10 cellular contexts compared by ENCODE assay signal in the genomic region with DNA sequence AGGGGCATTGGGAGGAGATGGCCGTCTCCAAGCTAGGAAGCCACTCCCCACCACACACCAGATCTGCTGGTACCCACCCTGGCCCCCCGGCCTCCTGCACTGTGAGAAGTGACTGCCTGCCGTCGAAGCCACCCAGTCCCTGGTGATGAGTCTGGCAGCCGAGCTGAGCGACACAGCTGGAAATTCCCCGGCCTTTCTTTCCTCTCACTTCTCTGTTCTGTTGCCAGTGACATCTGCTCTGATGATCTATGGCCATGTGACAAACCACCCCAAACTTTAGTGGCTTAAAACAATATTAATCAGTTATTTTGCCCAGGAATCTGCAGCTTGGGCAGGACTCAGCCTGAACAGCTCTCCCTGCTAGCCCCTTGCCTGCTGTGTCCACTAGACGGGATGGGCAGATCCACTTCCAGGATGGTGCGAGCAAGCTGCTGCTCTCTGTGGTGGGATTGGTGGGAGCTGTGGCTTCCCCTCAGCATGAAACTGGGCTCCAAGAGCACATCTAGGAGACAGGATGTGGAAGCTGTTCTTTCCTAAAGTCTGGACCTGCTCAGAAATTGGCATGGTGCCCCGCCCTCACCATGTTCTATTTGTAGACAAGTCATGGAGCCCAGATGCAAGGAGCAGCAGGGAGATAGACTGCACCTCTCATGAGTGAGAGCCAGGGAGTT.
A peak's percentile ranks its signal among the peaks of the same experiment; 100 is the strongest.
DNase-seq lines count a peak whose midpoint lies in the region; ATAC-seq and TF ChIP-seq lines count a peak whose summit lies in the region.
"Had no signal": no experiment of that assay in that cellular context is flagged by ENCODE, and none has a peak within 500 bp of the region (broad histone marks: within the 10 kb centered on the region; RNA-seq: fewer than 3 reads in every experiment).

No MANE protein-coding gene starts in this region.

- DNase-seq in GM10248 (ENCODE audit: extremely low spot score) (peak; percentile 87), Right ventricle myocardium superior (peak; percentile 75), Ammon's horn (ENCODE audit: low spot score) (no peak), OCI-M1 (lab: John Stamatoyannopoulos, UW) (no peak), PC-3 (no peak)
- no peak for DNase-seq in CD4-positive, alpha-beta T cell
- DNase-seq: activated CD4-positive, alpha-beta T cell treated with anti-CD3 and anti-CD28 coated beads for 4 hours; DMS79 treated with DMSO at 0.1 percent for 48 hours had no signal

- no peak overlapping the region for H3K27ac ChIP-seq in PC-3 (ENCODE audit: low read length)
- H3K27ac ChIP-seq in CD4-positive, alpha-beta T cell (ENCODE audit: low read depth, low read length), result no peak overlapping the region

- no peak overlapping the region for H3K4me3 Mint-ChIP-seq in CD4-positive, alpha-beta T cell

- H2AFZ ChIP-seq in PC-3 (ENCODE audit: low read length), result no peak overlapping the region

- POLR2A ChIA-PET in GM10248 (lab: Yijun Ruan, JAX) (interaction anchor here (0.6 kb wide), 1 partner anchor 74 kb away, joined by 4 read pairs; no protein-coding TSS in a partner anchor), PC-3 (lab: Charles Lee; ENCODE audit: unreplicated experiment) (no interaction called here)
- POLR2A ChIA-PET in CD4-positive, alpha-beta T cell (lab: Charles Lee), result no interaction called here

- H3K27ac Mint-ChIP-seq in CD4-positive, alpha-beta T cell, result no peak overlapping the region

- no peaks in the 10 kb centered on the region for H3F3A ChIP-seq in PC-3 (ENCODE audit: low read length, unreplicated experiment)

- BruUV-seq in PC-3 (replicated peaks; lab: Mats Ljungman, UMichigan), result no TSS peak

- peaks cover 11% of the 10 kb centered on the region for H3K4me1 Mint-ChIP-seq in CD4-positive, alpha-beta T cell (ENCODE audit: low read depth)

- H3K4me2 ChIP-seq in PC-3 (ENCODE audit: low read length), result no peak overlapping the region

- no peaks in the 10 kb centered on the region for H3K9me3 ChIP-seq in PC-3 (ENCODE audit: low read length)
- no peaks in the 10 kb centered on the region for H3K9me3 ChIP-seq in CD4-positive, alpha-beta T cell (ENCODE audit: control insufficient read depth, low read length)

- no peaks in the 10 kb centered on the region for H3K36me3 Mint-ChIP-seq in CD4-positive, alpha-beta T cell (ENCODE audit: low read depth)

- no peak overlapping the region for H3K9ac ChIP-seq in PC-3 (ENCODE audit: low read length)

- H3K27me3 Mint-ChIP-seq in CD4-positive, alpha-beta T cell, result peaks cover 2% of the 10 kb centered on the region

- peak; percentile 93 for ATAC-seq in GM19397 (IDR thresholded peaks at IDR 0.05; ENCODE audit: unreplicated experiment)
- peak; percentile 71 for ATAC-seq in HG03103 (IDR thresholded peaks at IDR 0.05; ENCODE audit: low read depth, unreplicated experiment)
- ATAC-seq in Right ventricle myocardium superior (ENCODE audit: poor library complexity), result peak; percentile 88
- ATAC-seq in PC-3, result no peak
- ATAC-seq in CD4-positive, alpha-beta T cell (ENCODE audit: poor library complexity), result no peak

- no peak overlapping the region for H3K4me3 ChIP-seq in PC-3 (ENCODE audit: low read length)

- H4K20me1 ChIP-seq in PC-3 (ENCODE audit: low read length), result no peaks in the 10 kb centered on the region

- H3K36me3 ChIP-seq in PC-3 (ENCODE audit: low read depth, low read length), result no peaks in the 10 kb centered on the region

- H3K4me1 ChIP-seq in PC-3 (ENCODE audit: insufficient read depth, low read length), result no peaks in the 10 kb centered on the region

- CTCF ChIA-PET in GM10248 (lab: Yijun Ruan, JAX) (interaction anchor here (0.9 to 5.7 kb wide), 7 partner anchors 10 to 213 kb away, joined by 3 to 31 read pairs (median 3); no protein-coding TSS in a partner anchor), PC-3 (lab: Charles Lee) (no interaction called here)
- CTCF ChIA-PET in CD4-positive, alpha-beta T cell (lab: Charles Lee), result no interaction called here

- H3K27me3 ChIP-seq in PC-3 (ENCODE audit: low read length), result peaks cover 13% of the 10 kb centered on the region
- no peaks in the 10 kb centered on the region for H3K27me3 ChIP-seq in CD4-positive, alpha-beta T cell (ENCODE audit: control insufficient read depth, insufficient read depth, low read length)

- no peaks in the 10 kb centered on the region for H3K9me2 ChIP-seq in PC-3 (replicated peaks; ENCODE audit: low read length)

- no peaks in the 10 kb centered on the region for H3K9me3 Mint-ChIP-seq in CD4-positive, alpha-beta T cell

- TF ChIP-seq CTCF in GM10248 (IDR thresholded peaks at IDR 0.05; ENCODE audit: control extremely low read depth, extremely low read depth, low read depth, missing control alignments) (no peak), PC-3 (conservative IDR thresholded peaks at IDR 0.05; ENCODE audit: low read depth, low read length) (no peak)
- TF ChIP-seq CTCF in CD4-positive, alpha-beta T cell (IDR thresholded peaks at IDR 0.05), result no peak

- H3K79me2 ChIP-seq in PC-3 (ENCODE audit: low read length), result no peaks in the 10 kb centered on the region

- intact Hi-C loops in Right ventricle myocardium superior (cut with DNase I) (no loop called here), PC-3 (cut with micrococcal nuclease) (no loop called here)
- intact Hi-C loops in CD4-positive, alpha-beta T cell (cut with DNase I, micrococcal nuclease), result no loop called here

Comparison
In these comparisons a context has a peak if more than half of its experiments do, and no peak if none do; other contexts are left out.
1. DNase-seq: peak in GM10248 (single experiment) and Right ventricle myocardium superior (single experiment); none in Ammon's horn (single experiment), OCI-M1 (single experiment), PC-3 (single experiment) and CD4-positive, alpha-beta T cell (0 of 10).
2. ATAC-seq: peak in GM19397 (single experiment), HG03103 (single experiment) and Right ventricle myocardium superior (single experiment); none in PC-3 (single experiment) and CD4-positive, alpha-beta T cell (single experiment).